Comparison of ENCODE assay signal across 23 cellular contexts in genomic region chr5:76209297-76209696, GRCh38.
DNase-seq lines count a peak whose midpoint lies in the region; ATAC-seq, FAIRE-seq and TF ChIP-seq lines count a peak whose summit lies in the region.
"Had no signal": no experiment of that assay in that cellular context is flagged by ENCODE, and none has a peak within 500 bp of the region (broad histone marks: within the 10 kb centered on the region; RNA-seq: fewer than 3 reads in every experiment).

No MANE protein-coding gene starts in this region.

- H3K4me3 ChIP-seq in SU-DHL-6 (ENCODE audit: insufficient read depth, low read length, poor library complexity, severe bottlenecking) = no peak overlapping the region
- no peak overlapping the region for H3K4me3 ChIP-seq in pancreas
- H3K4me3 ChIP-seq in CD4-positive, alpha-beta memory T cell (ENCODE audit: low read length in 2 of 2) = no peak overlapping the region
- H3K4me3 ChIP-seq: coronary artery, Peyer's patch, sigmoid colon had no signal

- no peaks in the 10 kb centered on the region for H3K4me1 ChIP-seq in pancreas
- no peaks in the 10 kb centered on the region for H3K4me1 ChIP-seq in CD4-positive, alpha-beta memory T cell (ENCODE audit: insufficient read depth, low read length)
- H3K4me1 ChIP-seq: Peyer's patch had no signal

- no peak overlapping the region for H3K9ac ChIP-seq in SU-DHL-6 (ENCODE audit: low read length)

- H3K27me3 ChIP-seq in SU-DHL-6 (ENCODE audit: low read length) (no peaks in the 10 kb centered on the region), pancreas (no peaks in the 10 kb centered on the region)
- no peaks in the 10 kb centered on the region for H3K27me3 ChIP-seq in CD4-positive, alpha-beta memory T cell (ENCODE audit: insufficient read depth, low read length)
- H3K27me3 ChIP-seq: Peyer's patch, sigmoid colon had no signal

- TF ChIP-seq CTCF in SU-DHL-6 (IDR thresholded peaks at IDR 0.05; ENCODE audit: insufficient read depth, low read length, poor library complexity, severe bottlenecking) (peak; percentile 25), neural crest cell (conservative IDR thresholded peaks at IDR 0.05) (peak; percentile 54), pancreas (IDR thresholded peaks at IDR 0.05) (no peak)

- no peak overlapping the region for H3K27ac ChIP-seq in SU-DHL-6 (ENCODE audit: low read depth, low read length)
- no peak overlapping the region for H3K27ac ChIP-seq in pancreas
- H3K27ac ChIP-seq in CD4-positive, alpha-beta memory T cell (ENCODE audit: low read depth, low read length) = no peak overlapping the region
- H3K27ac ChIP-seq: coronary artery, Peyer's patch, sigmoid colon had no signal

- H3K27me3 Mint-ChIP-seq in neural crest cell (ENCODE audit: low read depth) = no peaks in the 10 kb centered on the region
- H3K27me3 Mint-ChIP-seq in CD4-positive, alpha-beta memory T cell = peaks cover 0 to 3% of the 10 kb centered on the region in 2 donors

- DNase-seq in NCI-H82 (lab: John Stamatoyannopoulos, UW) (peak; percentile 34), NCI-H82 treated with DMSO at 0.1 percent for 48 hours (lab: John Stamatoyannopoulos, UW; ENCODE audit: unreplicated experiment) (no peak), Kasumi-1 (lab: John Stamatoyannopoulos, UW) (peak; percentile 10), neural crest cell (ENCODE audit: low read depth, low spot score) (no peak), pancreas (no peak)
- DNase-seq in CD4-positive, alpha-beta memory T cell = no peak
- DNase-seq: activated CD4-positive, alpha-beta T cell treated with anti-CD3 and anti-CD28 coated beads, Interleukin-2, amount 50 U/mL, for 4 hours; activated naive CD4-positive, alpha-beta T cell treated with anti-CD3 and anti-CD28 coated beads, Interleukin-2, amount 10 ng/mL, durations not matched to agents 7 days and 5 days; activated T-cell treated with anti-CD3 and anti-CD28 coated beads, Interleukin-2, amount 50 U/mL, for 1 hour; CD8-positive, alpha-beta T cell; foreskin melanocyte; KG1; NCI-H1694 treated with DMSO at 0.1 percent for 48 hours; NCI-H446; occipital lobe; Peyer's patch; sigmoid colon; stimulated activated naive CD8-positive, alpha-beta T cell treated with anti-CD3 and anti-CD28 coated beads, Interleukin-15, amount 100 ng/mL, for 72 hours had no signal

- H4K20me1 ChIP-seq in SU-DHL-6 (ENCODE audit: low read depth, low read length) = no peaks in the 10 kb centered on the region

- H3K9me3 ChIP-seq in SU-DHL-6 (ENCODE audit: insufficient read depth, low read length) = no peaks in the 10 kb centered on the region
- H3K9me3 ChIP-seq in pancreas = no peaks in the 10 kb centered on the region
- no peaks in the 10 kb centered on the region for H3K9me3 ChIP-seq in CD4-positive, alpha-beta memory T cell (ENCODE audit: control insufficient read depth in 1 of 2, low read length in 2 of 2)
- H3K9me3 ChIP-seq: Peyer's patch had no signal

- no peak for FAIRE-seq in pancreas (lab: Jason Lieb, UNC)
- FAIRE-seq: endothelial cell of umbilical vein had no signal

- peaks cover 2% of the 10 kb centered on the region for H3K36me3 Mint-ChIP-seq in neural crest cell (ENCODE audit: low read depth)
- peaks cover 0 to 1% of the 10 kb centered on the region in 2 donors for H3K36me3 Mint-ChIP-seq in CD4-positive, alpha-beta memory T cell
- H3K36me3 Mint-ChIP-seq: activated naive CD4-positive, alpha-beta T cell treated with anti-CD3 and anti-CD28 coated beads, Interleukin-2, amount 10 ng/mL, durations not matched to agents 7 days and 5 days; CD8-positive, alpha-beta T cell had no signal

- no peaks in the 10 kb centered on the region for H3K9me2 ChIP-seq in SU-DHL-6 (replicated peaks; ENCODE audit: insufficient read depth, low read length)

- H3K4me3 Mint-ChIP-seq in neural crest cell = no peak overlapping the region
- H3K4me3 Mint-ChIP-seq in CD4-positive, alpha-beta memory T cell = no peak overlapping the region
- H3K4me3 Mint-ChIP-seq: activated naive CD4-positive, alpha-beta T cell treated with anti-CD3 and anti-CD28 coated beads, Interleukin-2, amount 10 ng/mL, durations not matched to agents 7 days and 5 days; CD8-positive, alpha-beta T cell; stimulated activated naive CD8-positive, alpha-beta T cell treated with anti-CD3 and anti-CD28 coated beads, Interleukin-15, amount 100 ng/mL, for 72 hours had no signal

- CTCF ChIA-PET in CD4-positive, alpha-beta memory T cell (lab: Charles Lee; ENCODE audit: partially characterized antibody) = interaction anchor here (0.8 to 2.0 kb wide), 4 partner anchors 8 to 34 kb away, joined by 3 to 6 read pairs (median 4); no protein-coding TSS in a partner anchor

- WGBS in pancreas, 2 donors = 85 to 92% methylated on average over 2 of the region's 2 CpGs

- H3K36me3 ChIP-seq in SU-DHL-6 (ENCODE audit: low read length) (no peaks in the 10 kb centered on the region), pancreas (no peaks in the 10 kb centered on the region)
- H3K36me3 ChIP-seq in CD4-positive, alpha-beta memory T cell (ENCODE audit: insufficient read depth, low read length) = no peaks in the 10 kb centered on the region
- H3K36me3 ChIP-seq: Peyer's patch, sigmoid colon had no signal

- POLR2A ChIA-PET in CD4-positive, alpha-beta memory T cell (lab: Charles Lee; ENCODE audit: partially characterized antibody) = no interaction called here

- intact Hi-C loops in pancreas (cut with DNase I) = no loop called here
- intact Hi-C loops in CD4-positive, alpha-beta memory T cell (cut with micrococcal nuclease) = no loop called here

- H3F3A ChIP-seq in SU-DHL-6 (ENCODE audit: insufficient read depth) = no peaks in the 10 kb centered on the region

- H3K4me2 ChIP-seq in SU-DHL-6 (ENCODE audit: low read depth, low read length, poor library complexity, severe bottlenecking) = no peak overlapping the region

- no peaks in the 10 kb centered on the region for H3K79me2 ChIP-seq in SU-DHL-6 (ENCODE audit: insufficient read depth, low read length)

- no peak overlapping the region for H2AFZ ChIP-seq in SU-DHL-6 (ENCODE audit: low read depth, low read length, severe bottlenecking)

- H3K9me3 Mint-ChIP-seq in neural crest cell = no peaks in the 10 kb centered on the region
- peaks cover 0 to 11% (median 7%) of the 10 kb centered on the region in 8 donors for H3K9me3 Mint-ChIP-seq in CD4-positive, alpha-beta memory T cell

- H3K4me1 Mint-ChIP-seq in neural crest cell = no peaks in the 10 kb centered on the region
- H3K4me1 Mint-ChIP-seq in CD4-positive, alpha-beta memory T cell = no peaks in the 10 kb centered on the region
- H3K4me1 Mint-ChIP-seq: activated naive CD4-positive, alpha-beta T cell treated with anti-CD3 and anti-CD28 coated beads, Interleukin-2, amount 10 ng/mL, durations not matched to agents 7 days and 5 days; stimulated activated naive CD8-positive, alpha-beta T cell treated with anti-CD3 and anti-CD28 coated beads, Interleukin-15, amount 100 ng/mL, for 72 hours had no signal

- no peak for ATAC-seq in GM18520 (IDR thresholded peaks at IDR 0.05; ENCODE audit: unreplicated experiment)
- no peak for ATAC-seq in pancreas
- ATAC-seq: CD8-positive, alpha-beta T cell; left lobe of liver; stimulated activated naive CD8-positive, alpha-beta T cell treated with anti-CD3 and anti-CD28 coated beads, Interleukin-15, amount 100 ng/mL, for 72 hours had no signal

- no peak overlapping the region for H3K27ac Mint-ChIP-seq in neural crest cell (ENCODE audit: unreplicated experiment)
- H3K27ac Mint-ChIP-seq in CD4-positive, alpha-beta memory T cell = no peak overlapping the region
- H3K27ac Mint-ChIP-seq: activated naive CD4-positive, alpha-beta T cell treated with anti-CD3 and anti-CD28 coated beads, Interleukin-2, amount 10 ng/mL, durations not matched to agents 7 days and 5 days; CD8-positive, alpha-beta T cell; stimulated activated naive CD8-positive, alpha-beta T cell treated with anti-CD3 and anti-CD28 coated beads, Interleukin-15, amount 100 ng/mL, for 72 hours had no signal

Comparison
In these comparisons a context has a peak if more than half of its experiments do, and no peak if none do; other contexts are left out.
1. DNase-seq: peak in NCI-H82 (single experiment) and Kasumi-1 (2 of 2); none in NCI-H82 treated with DMSO at 0.1 percent for 48 hours (single experiment), neural crest cell (single experiment), pancreas (0 of 6) and CD4-positive, alpha-beta memory T cell (0 of 5).
2. CTCF ChIP-seq: peak in SU-DHL-6 (single experiment) and neural crest cell (single experiment); none in pancreas (0 of 4).